Comparison of ENCODE assay signal across 1 cellular context in genomic region chr13:49936085-49936942, GRCh38.
A peak's percentile ranks its signal among the peaks of the same experiment; 100 is the strongest.
TF ChIP-seq lines count a peak whose summit lies in the region.

Gene SPRYD7 (minus strand): TSS chr13:49936340. CDS start chr13:49936235, 105 bp downstream.

TF ChIP-seq in HepG2, 621 proteins besides CTCF, POLR2A, EP300 and RAD21 (continued from another document and continues in another):
- TF ChIP-seq TOPORS (CRISPR knock-in tag; IDR thresholded peaks at IDR 0.05) (0 out of 2 replicates have a peak, but pooled peaks have one; percentile 30), TERF1 (CRISPR knock-in tag; IDR thresholded peaks at IDR 0.05) (no peak), ZNF773 (CRISPR knock-in tag; IDR thresholded peaks at IDR 0.05; ENCODE audit: borderline replicate concordance) (no peak), HNF4G (IDR thresholded peaks at IDR 0.05; ENCODE audit: borderline replicate concordance, low read depth, low read length) (no peak), HNF4G (CRISPR knock-in tag; IDR thresholded peaks at IDR 0.05; ENCODE audit: borderline replicate concordance, low read depth) (no peak; the same call in none of the 2 replicates), KDM4B (CRISPR knock-in tag; IDR thresholded peaks at IDR 0.05) (peak; percentile 75; the same call in 1 of the 2 replicates), ATF4 (CRISPR knock-in tag; IDR thresholded peaks at IDR 0.05) (0 out of 4 replicates have a peak, but pooled peaks of 1 of the 2 experiments have one; percentile 41), CHD4 (IDR thresholded peaks at IDR 0.05; ENCODE audit: borderline replicate concordance, low read length) (no peak), ZHX1 (CRISPR knock-in tag; IDR thresholded peaks at IDR 0.05; ENCODE audit: low read depth) (peak; percentile 55; the same call in 1 of the 2 replicates), ZNF572 (CRISPR knock-in tag; IDR thresholded peaks at IDR 0.05) (no peak), ATRX (CRISPR knock-in tag; IDR thresholded peaks at IDR 0.05; ENCODE audit: borderline replicate concordance) (no peak), ZNF746 (CRISPR knock-in tag; IDR thresholded peaks at IDR 0.05) (peak; percentile 56; the same call in 1 of the 2 replicates), CBX2 (IDR thresholded peaks at IDR 0.05; ENCODE audit: low read depth, low read length) (no peak), CBX2 (CRISPR knock-in tag; IDR thresholded peaks at IDR 0.05; ENCODE audit: low read depth) (no peak), MAZ (IDR thresholded peaks at IDR 0.05; ENCODE audit: borderline replicate concordance, low read depth, low read length) (peak; percentile 84; the same call in 1 of the 2 replicates), MAZ (CRISPR knock-in tag; IDR thresholded peaks at IDR 0.05; ENCODE audit: low read depth) (peak; percentile 97), HNRNPL (IDR thresholded peaks at IDR 0.05; ENCODE audit: low read depth, low read length) (no peak), HMGXB3 (CRISPR knock-in tag; IDR thresholded peaks at IDR 0.05; ENCODE audit: borderline replicate concordance) (no peak; the same call in 1 of the 2 replicates), ZGPAT (CRISPR knock-in tag; IDR thresholded peaks at IDR 0.05) (peak; percentile 90), RXRA (CRISPR knock-in tag; IDR thresholded peaks at IDR 0.05) (peak; percentile 61; the same call in 1 of the 2 replicates), ZNF737 (CRISPR knock-in tag; IDR thresholded peaks at IDR 0.05; ENCODE audit: borderline replicate concordance) (no peak), ZNF138 (CRISPR knock-in tag; IDR thresholded peaks at IDR 0.05; ENCODE audit: low read depth) (peak; percentile 30; the same call in 1 of the 2 replicates), THRA (CRISPR knock-in tag; IDR thresholded peaks at IDR 0.05; ENCODE audit: borderline replicate concordance) (0 out of 2 replicates have a peak, but pooled peaks have one; percentile 27), REXO4 (CRISPR knock-in tag; IDR thresholded peaks at IDR 0.05; ENCODE audit: borderline replicate concordance) (no peak), ZNF75D (CRISPR knock-in tag; IDR thresholded peaks at IDR 0.05; ENCODE audit: borderline replicate concordance) (no peak), ARID4A (CRISPR knock-in tag; IDR thresholded peaks at IDR 0.05; ENCODE audit: borderline replicate concordance) (peak; percentile 89), AKNA (CRISPR knock-in tag; IDR thresholded peaks at IDR 0.05; ENCODE audit: borderline replicate concordance) (no peak), PHB2 (IDR thresholded peaks at IDR 0.05; ENCODE audit: partially characterized antibody) (no peak), JDP2 (CRISPR knock-in tag; IDR thresholded peaks at IDR 0.05; ENCODE audit: borderline replicate concordance) (no peak), KMT2B (CRISPR knock-in tag; IDR thresholded peaks at IDR 0.05) (peak; percentile 92; the same call in 1 of the 2 replicates), HOXD1 (CRISPR knock-in tag; IDR thresholded peaks at IDR 0.05) (no peak), ZNF766 (CRISPR knock-in tag; IDR thresholded peaks at IDR 0.05; ENCODE audit: borderline replicate concordance) (0 out of 2 replicates have a peak, but pooled peaks have one; percentile 78), RBAK (CRISPR knock-in tag; IDR thresholded peaks at IDR 0.05) (peak; percentile 47; the same call in 1 of the 2 replicates), ZIK1 (CRISPR knock-in tag; IDR thresholded peaks at IDR 0.05; ENCODE audit: borderline replicate concordance, low read depth) (no peak)
